In genomic region chr12:100545092-100545491, GRCh38 we compare ENCODE assay signal across 11 cellular contexts.
"Had no signal": no experiment of that assay in that cellular context is flagged by ENCODE, and none has a peak within 500 bp of the region (broad histone marks: within the 10 kb centered on the region; RNA-seq: fewer than 3 reads in every experiment).

No MANE protein-coding gene starts in this region.

- H3K4me1 ChIP-seq: esophagus squamous epithelium, suprapubic skin, upper lobe of left lung had no signal

- H3K27me3 Mint-ChIP-seq: activated naive CD8-positive, alpha-beta T cell treated with anti-CD3 and anti-CD28 coated beads, Interleukin-2, amount 10 ng/mL, durations not matched to agents 7 days and 5 days had no signal

- H3K27ac Mint-ChIP-seq: activated naive CD8-positive, alpha-beta T cell treated with anti-CD3 and anti-CD28 coated beads, Interleukin-2, amount 10 ng/mL, durations not matched to agents 7 days and 5 days had no signal

- ATAC-seq: sciatic nerve had no signal

- H3K4me3 Mint-ChIP-seq: activated naive CD8-positive, alpha-beta T cell treated with anti-CD3 and anti-CD28 coated beads, Interleukin-2, amount 10 ng/mL, durations not matched to agents 7 days and 5 days had no signal

- H3K36me3 Mint-ChIP-seq: activated naive CD8-positive, alpha-beta T cell treated with anti-CD3 and anti-CD28 coated beads, Interleukin-2, amount 10 ng/mL, durations not matched to agents 7 days and 5 days had no signal

- H3K27ac ChIP-seq: esophagus squamous epithelium, suprapubic skin, upper lobe of left lung had no signal

- H3K4me3 ChIP-seq: esophagus squamous epithelium, suprapubic skin, upper lobe of left lung had no signal

- DNase-seq: activated CD4-positive, alpha-beta T cell treated with anti-CD3 and anti-CD28 coated beads, Interleukin-2, amount 50 U/mL, for 48 hours; activated CD4-positive, CD25-positive, alpha-beta regulatory T cell treated with anti-CD3 and anti-CD28 coated beads, Interleukin-2, amount 50 U/mL, for 72 hours; activated gamma-delta T cell treated with Interleukin-2 at 50 U/mL for 16 hours; activated naive CD8-positive, alpha-beta T cell treated with anti-CD3 and anti-CD28 coated beads, Interleukin-2, amount 10 ng/mL, durations not matched to agents 7 days and 5 days; activated T-cell treated with anti-CD3 and anti-CD28 coated beads, Interleukin-2, amount 50 U/mL, for 48 hours; esophagus squamous epithelium; stimulated activated CD4-positive, alpha-beta T cell treated with anti-CD3 and anti-CD28 coated beads, Interleukin-12 subunit alpha, Interleukin-12 subunit beta, amount 100 ng/mL, for 4 hours; stimulated activated naive CD4-positive, alpha-beta T cell treated with Interleukin-2 at 50 U/mL for 16 hours; upper lobe of left lung had no signal

- H3K9me3 Mint-ChIP-seq: activated naive CD8-positive, alpha-beta T cell treated with anti-CD3 and anti-CD28 coated beads, Interleukin-2, amount 10 ng/mL, durations not matched to agents 7 days and 5 days had no signal

- H3K27me3 ChIP-seq: esophagus squamous epithelium, suprapubic skin, upper lobe of left lung had no signal

- H3K4me1 Mint-ChIP-seq: activated naive CD8-positive, alpha-beta T cell treated with anti-CD3 and anti-CD28 coated beads, Interleukin-2, amount 10 ng/mL, durations not matched to agents 7 days and 5 days had no signal

- H3K36me3 ChIP-seq: esophagus squamous epithelium, suprapubic skin, upper lobe of left lung had no signal

- H3K9me3 ChIP-seq: esophagus squamous epithelium, suprapubic skin, upper lobe of left lung had no signal
